Comparison of ENCODE assay signal across 1 cellular context in the genomic region with DNA sequence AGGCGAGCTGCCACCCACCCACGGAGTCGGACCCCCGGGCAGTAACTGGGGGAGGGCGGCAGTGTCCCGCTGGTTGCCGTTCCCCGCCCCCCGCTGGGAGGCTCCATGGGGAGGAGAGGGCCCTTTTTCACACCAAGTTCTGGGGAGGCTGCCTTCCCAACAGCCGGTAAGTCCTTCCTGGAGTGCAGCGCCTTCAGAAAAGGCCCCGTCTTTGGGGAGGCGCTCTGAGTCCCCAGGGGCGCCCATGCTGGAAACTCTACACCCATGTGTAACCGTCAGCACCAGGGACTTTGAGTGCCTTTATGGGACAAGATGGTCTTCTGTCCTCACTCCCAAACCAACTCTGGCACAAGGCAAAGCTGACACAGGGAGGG.
TF ChIP-seq lines count a peak whose summit lies in the region.

No MANE protein-coding gene starts in this region.

TF ChIP-seq in neural cell, 6 proteins besides CTCF, POLR2A, EP300 and RAD21:
- TF ChIP-seq EZH2 (IDR thresholded peaks at IDR 0.05; ENCODE audit: borderline replicate concordance, insufficient read depth, low read length, poor library complexity, severe bottlenecking): no peak
- TF ChIP-seq, protein P1, sequence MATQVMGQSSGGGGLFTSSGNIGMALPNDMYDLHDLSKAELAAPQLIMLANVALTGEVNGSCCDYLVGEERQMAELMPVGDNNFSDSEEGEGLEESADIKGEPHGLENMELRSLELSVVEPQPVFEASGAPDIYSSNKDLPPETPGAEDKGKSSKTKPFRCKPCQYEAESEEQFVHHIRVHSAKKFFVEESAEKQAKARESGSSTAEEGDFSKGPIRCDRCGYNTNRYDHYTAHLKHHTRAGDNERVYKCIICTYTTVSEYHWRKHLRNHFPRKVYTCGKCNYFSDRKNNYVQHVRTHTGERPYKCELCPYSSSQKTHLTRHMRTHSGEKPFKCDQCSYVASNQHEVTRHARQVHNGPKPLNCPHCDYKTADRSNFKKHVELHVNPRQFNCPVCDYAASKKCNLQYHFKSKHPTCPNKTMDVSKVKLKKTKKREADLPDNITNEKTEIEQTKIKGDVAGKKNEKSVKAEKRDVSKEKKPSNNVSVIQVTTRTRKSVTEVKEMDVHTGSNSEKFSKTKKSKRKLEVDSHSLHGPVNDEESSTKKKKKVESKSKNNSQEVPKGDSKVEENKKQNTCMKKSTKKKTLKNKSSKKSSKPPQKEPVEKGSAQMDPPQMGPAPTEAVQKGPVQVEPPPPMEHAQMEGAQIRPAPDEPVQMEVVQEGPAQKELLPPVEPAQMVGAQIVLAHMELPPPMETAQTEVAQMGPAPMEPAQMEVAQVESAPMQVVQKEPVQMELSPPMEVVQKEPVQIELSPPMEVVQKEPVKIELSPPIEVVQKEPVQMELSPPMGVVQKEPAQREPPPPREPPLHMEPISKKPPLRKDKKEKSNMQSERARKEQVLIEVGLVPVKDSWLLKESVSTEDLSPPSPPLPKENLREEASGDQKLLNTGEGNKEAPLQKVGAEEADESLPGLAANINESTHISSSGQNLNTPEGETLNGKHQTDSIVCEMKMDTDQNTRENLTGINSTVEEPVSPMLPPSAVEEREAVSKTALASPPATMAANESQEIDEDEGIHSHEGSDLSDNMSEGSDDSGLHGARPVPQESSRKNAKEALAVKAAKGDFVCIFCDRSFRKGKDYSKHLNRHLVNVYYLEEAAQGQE (IDR thresholded peaks at IDR 0.05; ENCODE audit: borderline replicate concordance): no peak
- TF ChIP-seq TAF1 (IDR thresholded peaks at IDR 0.05; ENCODE audit: low read depth): no peak
- TF ChIP-seq SMC3 (conservative IDR thresholded peaks at IDR 0.05; ENCODE audit: poor library complexity): no peak
- TF ChIP-seq MXI1 (conservative IDR thresholded peaks at IDR 0.05; ENCODE audit: poor library complexity, severe bottlenecking): no peak
- no peak for TF ChIP-seq POLR2AphosphoS5 (IDR thresholded peaks at IDR 0.05)
